ENCODE assay signal across 12 cellular contexts in the genomic region with DNA sequence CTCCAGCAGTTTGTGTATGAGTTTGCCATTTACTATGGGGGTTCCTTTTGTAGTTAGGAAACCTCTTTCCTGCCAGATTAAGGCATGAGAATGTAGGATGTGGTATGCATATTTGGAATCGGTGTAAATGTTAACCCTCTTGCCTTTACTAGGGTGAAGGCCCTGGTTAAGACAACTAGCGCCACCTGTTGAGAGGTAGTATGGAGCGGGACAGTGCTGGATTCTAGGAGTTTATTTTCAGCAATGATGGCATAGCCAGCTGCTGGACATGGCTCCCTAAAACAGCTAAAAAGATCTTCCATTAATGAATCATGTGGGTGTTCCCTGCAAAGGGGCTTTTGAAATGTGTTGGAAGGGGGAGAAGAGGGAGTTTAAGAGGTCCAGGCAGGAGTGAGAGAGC. TPM values are rescaled to one million over a fixed set of nuclear protein-coding genes. Genes with fewer than 3 reads are reported as not detected.
DNase-seq lines count a peak whose midpoint lies in the region; ATAC-seq, FAIRE-seq and TF ChIP-seq lines count a peak whose summit lies in the region.
"Had no signal": no experiment of that assay in that cellular context is flagged by ENCODE, and none has a peak within 500 bp of the region (broad histone marks: within the 10 kb centered on the region; RNA-seq: fewer than 3 reads in every experiment).

No MANE protein-coding gene starts in this region.

- no peaks in the 10 kb centered on the region for H3K79me2 ChIP-seq in K562 (ENCODE audit: control insufficient read depth, insufficient read depth, low read length)

- H3K36me3 ChIP-seq in MG63 (no peaks in the 10 kb centered on the region; the same call in 1 of the 2 replicates), K562 (ENCODE audit: control insufficient read depth, insufficient read depth, low read length) (no peaks in the 10 kb centered on the region)

- no peaks in the 10 kb centered on the region for H3K27me3 ChIP-seq in MG63
- H3K27me3 ChIP-seq in K562 (ENCODE audit: control insufficient read depth in 2 of 2, insufficient read depth in 2 of 2, low read length in 2 of 2), result no peaks in the 10 kb centered on the region

- POLR2A ChIA-PET in K562 (lab: Yijun Ruan, JAX), result no interaction called here

- no peak overlapping the region for H2AFZ ChIP-seq in K562 (ENCODE audit: low read depth, low read length)

- peak; percentile 71 for FAIRE-seq in K562 (lab: Jason Lieb, UNC)
- FAIRE-seq: kidney had no signal

- H3K27ac ChIP-seq in K562 (ENCODE audit: extremely low read depth, low read depth, low read length) (no peak overlapping the region), substantia nigra (ENCODE audit: low read depth, low read length, poor library complexity, severe bottlenecking) (no peak overlapping the region)
- H3K27ac ChIP-seq: VCaP had no signal

- 0 out of 5 replicates have a peak, but pooled peaks cover 0 to 2% of the 10 kb centered on the region in 2 experiments for H3K4me1 ChIP-seq in K562 (replicated peaks in 1 of 2; ENCODE audit: control insufficient read depth in 2 of 2, insufficient read depth in 2 of 2, low read length in 2 of 2)

- no peak for TF ChIP-seq EP300 in K562 (IDR thresholded peaks at IDR 0.05; ENCODE audit: low read length)

- peak in 1 of 2 experiments; percentile 69; a peak in 2 of 4 replicates for TF ChIP-seq RAD21 in K562 (CRISPR knock-in tag; conservative IDR thresholded peaks at IDR 0.05 in 1 of 2, IDR thresholded peaks at IDR 0.05 in 1 of 2)

- no peak for TF ChIP-seq POLR2A in K562 (conservative IDR thresholded peaks at IDR 0.05)

- H4K20me1 ChIP-seq in K562 (replicated peaks; ENCODE audit: control insufficient read depth, insufficient read depth, low read length), result no peaks in the 10 kb centered on the region

- no peak overlapping the region for H3K4me2 ChIP-seq in K562 (ENCODE audit: insufficient read depth, low read length)

- in situ Hi-C loops in K562 (cut with MboI), result no loop called here

- 5% methylated on average over 3 of the region's 3 CpGs for WGBS in K562 (ENCODE audit: insufficient coverage, low coverage, missing lambda C conversion rate)

- no peaks in the 10 kb centered on the region; the same call in 1 of the 2 replicates for H3K9me3 ChIP-seq in MG63
- no peaks in the 10 kb centered on the region for H3K9me3 ChIP-seq in K562 (replicated peaks; ENCODE audit: control insufficient read depth, insufficient read depth, low read depth, low read length)

- H3K4me3 ChIP-seq in MG63 (no peak overlapping the region), K562 (no peak overlapping the region)

- no TSS peak for BruUV-seq in K562 (replicated peaks; lab: Mats Ljungman, UMichigan)

- ATAC-seq in K562 (peak; percentile 91), GM21723 (IDR thresholded peaks at IDR 0.05; ENCODE audit: unreplicated experiment) (no peak), HG02678 (IDR thresholded peaks at IDR 0.05; ENCODE audit: unreplicated experiment) (no peak)

- intact Hi-C loops in K562 (cut with micrococcal nuclease), result loop anchor here (1.0 to 10.0 kb wide), 2 partner anchors 188 to 425 kb away; no protein-coding TSS in a partner anchor

- H3K9me1 ChIP-seq in K562 (ENCODE audit: control insufficient read depth, insufficient read depth, low read length), result no peaks in the 10 kb centered on the region

- DNase-seq in stimulated activated CD4-positive, alpha-beta T cell treated with anti-CD3 and anti-CD28 coated beads, Interleukin-2, amount 100 ng/mL, for 48 hours, result peak; percentile 5 to 12
- no peak for DNase-seq in stimulated activated CD4-positive, alpha-beta T cell treated with anti-CD3 and anti-CD28 coated beads, Interleukin-4, amount 100 ng/mL, for 24 hours
- DNase-seq in MG63, result peak; percentile 12
- DNase-seq in K562 (ENCODE audit: extremely low read depth in 1 of 4, low spot score in 3 of 4), result peak in 3 of 4 experiments; percentile 19 to 47 (median 37)
- DNase-seq in DMS79 treated with DMSO at 0.1 percent for 48 hours (lab: John Stamatoyannopoulos, UW), result no peak
- no peak for DNase-seq in substantia nigra (lab: John Stamatoyannopoulos, UW)
- DNase-seq: Caco-2, kidney, NCI-H1105 had no signal

- CTCF ChIA-PET in K562 (lab: Yijun Ruan, JAX; ENCODE audit: low intra/inter-chr PET ratio), result interaction anchor here (0.6 to 0.7 kb wide), 2 partner anchors 429 to 643 kb away, joined by 3 read pairs; no protein-coding TSS in a partner anchor

- H3K9ac ChIP-seq in K562 (ENCODE audit: insufficient read depth in 1 of 2, low read depth in 2 of 2, low read length in 2 of 2), result no peak overlapping the region

- TF ChIP-seq CTCF in K562 (IDR thresholded peaks at IDR 0.05 in 2 of 3, conservative IDR thresholded peaks at IDR 0.05 in 1 of 3; ENCODE audit: insufficient read depth in 2 of 3, low read depth in 1 of 3, low read length in 3 of 3), result peak; percentile 54 to 62 (median 60)

TF ChIP-seq in K562, 482 proteins besides CTCF, POLR2A, EP300 and RAD21:
- TF ChIP-seq ELF2 (CRISPR knock-in tag; IDR thresholded peaks at IDR 0.05), result no peak
- no peak for TF ChIP-seq FOXK2 (conservative IDR thresholded peaks at IDR 0.05 in 1 of 2, IDR thresholded peaks at IDR 0.05 in 1 of 2; ENCODE audit: low read depth in 2 of 2)
- TF ChIP-seq, protein P1, sequence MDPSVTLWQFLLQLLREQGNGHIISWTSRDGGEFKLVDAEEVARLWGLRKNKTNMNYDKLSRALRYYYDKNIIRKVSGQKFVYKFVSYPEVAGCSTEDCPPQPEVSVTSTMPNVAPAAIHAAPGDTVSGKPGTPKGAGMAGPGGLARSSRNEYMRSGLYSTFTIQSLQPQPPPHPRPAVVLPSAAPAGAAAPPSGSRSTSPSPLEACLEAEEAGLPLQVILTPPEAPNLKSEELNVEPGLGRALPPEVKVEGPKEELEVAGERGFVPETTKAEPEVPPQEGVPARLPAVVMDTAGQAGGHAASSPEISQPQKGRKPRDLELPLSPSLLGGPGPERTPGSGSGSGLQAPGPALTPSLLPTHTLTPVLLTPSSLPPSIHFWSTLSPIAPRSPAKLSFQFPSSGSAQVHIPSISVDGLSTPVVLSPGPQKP (CRISPR knock-in tag; IDR thresholded peaks at IDR 0.05), result no peak
- TF ChIP-seq, protein P2, sequence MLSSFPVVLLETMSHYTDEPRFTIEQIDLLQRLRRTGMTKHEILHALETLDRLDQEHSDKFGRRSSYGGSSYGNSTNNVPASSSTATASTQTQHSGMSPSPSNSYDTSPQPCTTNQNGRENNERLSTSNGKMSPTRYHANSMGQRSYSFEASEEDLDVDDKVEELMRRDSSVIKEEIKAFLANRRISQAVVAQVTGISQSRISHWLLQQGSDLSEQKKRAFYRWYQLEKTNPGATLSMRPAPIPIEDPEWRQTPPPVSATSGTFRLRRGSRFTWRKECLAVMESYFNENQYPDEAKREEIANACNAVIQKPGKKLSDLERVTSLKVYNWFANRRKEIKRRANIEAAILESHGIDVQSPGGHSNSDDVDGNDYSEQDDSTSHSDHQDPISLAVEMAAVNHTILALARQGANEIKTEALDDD (IDR thresholded peaks at IDR 0.05), result peak; percentile 66; the same call in 1 of the 2 replicates

RNA-seq across cellular contexts. Expression of a gene that starts 30.7 kb away (rescaled TPM):
- 2.3 and 5.6 TPM in 2 replicates for total RNA-seq in MG63 (2014; rRNA removed; shearing (Covaris generic); ENCODE audit: low replicate concordance)
- total RNA-seq in K562 (2011; cell fraction: chromatin; rRNA removed; ENCODE audit: low replicate concordance), result 0.28 and 0.32 TPM in 2 replicates
- 0.83 TPM in 1 of 2 replicates, not detected in the other for total RNA-seq in K562 (2011; cell fraction: nucleolus; rRNA removed)
- not detected in 2 replicates for total RNA-seq in K562 (2011; cell fraction: nucleoplasm; rRNA removed)
- total RNA-seq in K562 (2014; rRNA removed), result not detected in 2 replicates
- not detected in 2 replicates for total RNA-seq in K562 (2014; rRNA removed; fragmentation: Illumina TruSeq; extraction: Trizol)
- not detected in 2 replicates for total RNA-seq in K562 (2015; rRNA removed; fragmentation: Illumina TruSeq; extraction: Trizol)
- total RNA-seq in K562 (2021), result 0.72 and 0.86 TPM in 2 replicates
- polyA plus RNA-seq in K562 (2011; rRNA removed), result 0.16 TPM in 1 of 2 replicates, not detected in the other
- 0.10 and 0.44 TPM in 2 replicates for polyA plus RNA-seq in K562 (2011; cell fraction: cytosol; rRNA removed)
- 0.10 TPM in 1 of 2 replicates, not detected in the other for polyA plus RNA-seq in K562 (2011; cell fraction: nucleus; rRNA removed)
- 0.87 and 2.2 TPM in 2 replicates for polyA plus RNA-seq in K562 (2012)
- 0.25 TPM in 1 of 2 replicates, not detected in the other for polyA plus RNA-seq in K562 (2014; fragmentation: Illumina TruSeq; extraction: Trizol)
- not detected for polyA plus RNA-seq in K562 (2014; fragmentation: Nextera tagmentation; extraction: Ambion mirVana)
- not detected in 2 replicates for polyA plus RNA-seq in K562 (2014; rRNA removed)
- polyA minus RNA-seq in K562 (2011; rRNA and poly(A)+ RNA removed), result not detected in 2 replicates
- 2.3 TPM in 1 of 2 replicates, not detected in the other for polyA minus RNA-seq in K562 (2011; cell fraction: cytosol; rRNA and poly(A)+ RNA removed)
- not detected in 2 replicates for polyA minus RNA-seq in K562 (2011; cell fraction: nucleus; rRNA and poly(A)+ RNA removed)

Comparison
In these comparisons a context has a peak if more than half of its experiments do, and no peak if none do; other contexts are left out.
1. DNase-seq: peak in stimulated activated CD4-positive, alpha-beta T cell treated with anti-CD3 and anti-CD28 coated beads, Interleukin-2, amount 100 ng/mL, for 48 hours (2 of 2), MG63 (single experiment) and K562 (3 of 4); none in stimulated activated CD4-positive, alpha-beta T cell treated with anti-CD3 and anti-CD28 coated beads, Interleukin-4, amount 100 ng/mL, for 24 hours (single experiment), DMS79 treated with DMSO at 0.1 percent for 48 hours (single experiment) and substantia nigra (0 of 49).